ENCODE assay signal across 23 cellular contexts in the genomic region with DNA sequence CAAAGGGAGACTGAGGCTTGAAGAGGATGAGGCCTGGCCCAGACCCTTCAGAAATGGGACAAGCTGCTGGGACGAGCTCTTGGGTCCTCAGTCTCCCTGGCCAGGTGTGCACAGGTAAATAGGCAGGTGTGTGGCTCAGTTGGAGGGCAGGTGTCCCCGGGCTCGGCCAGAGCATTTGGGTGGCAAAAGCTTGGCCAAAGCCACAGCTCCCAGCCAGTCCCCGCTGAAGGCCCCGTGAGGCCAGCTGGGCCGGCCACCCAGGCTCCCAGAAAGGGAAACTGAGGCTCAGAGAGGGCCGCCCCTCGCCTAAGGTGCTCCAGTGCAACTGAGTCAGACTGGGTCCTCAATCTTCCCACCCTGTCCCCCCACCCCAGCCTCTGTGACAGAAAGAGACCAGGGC. TPM values are rescaled to one million over a fixed set of nuclear protein-coding genes. Genes with fewer than 3 reads are reported as not detected.
A peak's percentile ranks its signal among the peaks of the same experiment; 100 is the strongest.
DNase-seq lines count a peak whose midpoint lies in the region; ATAC-seq, FAIRE-seq and TF ChIP-seq lines count a peak whose summit lies in the region.
"Had no signal": no experiment of that assay in that cellular context is flagged by ENCODE, and none has a peak within 500 bp of the region (broad histone marks: within the 10 kb centered on the region; RNA-seq: fewer than 3 reads in every experiment).

No MANE protein-coding gene starts in this region.

- BruUV-seq in MCF 10A (replicated peaks; lab: Mats Ljungman, UMichigan) = no TSS peak

- no peak overlapping the region for H2BK20ac ChIP-seq in H1 (ENCODE audit: low read length)

- ATAC-seq in HG03139 (IDR thresholded peaks at IDR 0.05; ENCODE audit: unreplicated experiment) = no peak
- no peak for ATAC-seq in activated CD8-positive, alpha-beta T cell treated with anti-CD3 and anti-CD28 coated beads, Interleukin-2, amount 10 ng/mL, durations not matched to agents 7 days and 5 days
- ATAC-seq: CD8-positive, alpha-beta T cell; GM12878; GM23338 had no signal

- H4K20me1 ChIP-seq in H1 (replicated peaks in 1 of 2; ENCODE audit: control insufficient read depth in 1 of 2, insufficient read depth in 2 of 2, low read length in 2 of 2) = no peaks in the 10 kb centered on the region
- H4K20me1 ChIP-seq: BLaER1 had no signal

- H3K4me3 Mint-ChIP-seq in activated CD8-positive, alpha-beta T cell treated with anti-CD3 and anti-CD28 coated beads, Interleukin-2, amount 10 ng/mL, durations not matched to agents 7 days and 5 days = no peak overlapping the region
- H3K4me3 Mint-ChIP-seq in MCF 10A (ENCODE audit: unreplicated experiment) = no peak overlapping the region
- H3K4me3 Mint-ChIP-seq: B cell; CD4-positive, CD25-positive, alpha-beta regulatory T cell; CD8-positive, alpha-beta T cell; GM23338 had no signal

- H3K36me3 Mint-ChIP-seq in activated CD8-positive, alpha-beta T cell treated with anti-CD3 and anti-CD28 coated beads, Interleukin-2, amount 10 ng/mL, durations not matched to agents 7 days and 5 days (ENCODE audit: low read depth) = no peaks in the 10 kb centered on the region
- no peaks in the 10 kb centered on the region for H3K36me3 Mint-ChIP-seq in MCF 10A (ENCODE audit: insufficient read depth, unreplicated experiment)
- H3K36me3 Mint-ChIP-seq: CD4-positive, CD25-positive, alpha-beta regulatory T cell; CD8-positive, alpha-beta T cell had no signal

- peaks cover 20% of the 10 kb centered on the region for H3K27me3 Mint-ChIP-seq in activated CD8-positive, alpha-beta T cell treated with anti-CD3 and anti-CD28 coated beads, Interleukin-2, amount 10 ng/mL, durations not matched to agents 7 days and 5 days (ENCODE audit: low read depth)
- peaks cover 37% of the 10 kb centered on the region for H3K27me3 Mint-ChIP-seq in MCF 10A (ENCODE audit: insufficient read depth, unreplicated experiment)

- H2BK120ac ChIP-seq in H1 (replicated peaks; ENCODE audit: low read depth, low read length) = no peak overlapping the region

- H3K23me2 ChIP-seq in H1 (ENCODE audit: low read depth, low read length) = no peaks in the 10 kb centered on the region

- intact Hi-C loops in MCF 10A (cut with micrococcal nuclease) = no loop called here

- no peak overlapping the region for H4K91ac ChIP-seq in H1 (replicated peaks; ENCODE audit: insufficient read length, low read length)

- no peak overlapping the region for H3K14ac ChIP-seq in H1 (ENCODE audit: insufficient read length)

- H3K23ac ChIP-seq in H1 (ENCODE audit: insufficient read length) = no peak overlapping the region

- no peak for TF ChIP-seq RAD21 in H1 (IDR thresholded peaks at IDR 0.05 in 1 of 2, conservative IDR thresholded peaks at IDR 0.05 in 1 of 2; ENCODE audit: low read depth in 2 of 2, low read length in 2 of 2)

- peaks cover 20% of the 10 kb centered on the region for H3K4me1 Mint-ChIP-seq in activated CD8-positive, alpha-beta T cell treated with anti-CD3 and anti-CD28 coated beads, Interleukin-2, amount 10 ng/mL, durations not matched to agents 7 days and 5 days (ENCODE audit: low read depth)
- peaks cover 5% of the 10 kb centered on the region for H3K4me1 Mint-ChIP-seq in MCF 10A (ENCODE audit: insufficient read depth, unreplicated experiment)

- no peak overlapping the region for H3K18ac ChIP-seq in H1 (ENCODE audit: extremely low read depth, low read length)

- WGBS in H1 (ENCODE audit: extremely low coverage in 1 of 2, insufficient coverage in 1 of 2, insufficient read length in 1 of 2, insufficient replicate concordance in 2 of 2, low coverage in 1 of 2, low lambda C conversion rate in 2 of 2, missing lambda C conversion rate in 1 of 2), 2 experiments = 77% methylated on average over 4 of the region's 8 CpGs; no CpG with 5 or more reads in 1 of the 2 experiments

- no peaks in the 10 kb centered on the region for H3K79me1 ChIP-seq in H1 (ENCODE audit: low read depth, low read length)

- H3K27ac Mint-ChIP-seq in activated CD8-positive, alpha-beta T cell treated with anti-CD3 and anti-CD28 coated beads, Interleukin-2, amount 10 ng/mL, durations not matched to agents 7 days and 5 days = no peak overlapping the region
- no peak overlapping the region for H3K27ac Mint-ChIP-seq in MCF 10A (ENCODE audit: low read depth, unreplicated experiment)
- H3K27ac Mint-ChIP-seq: B cell; CD4-positive, CD25-positive, alpha-beta regulatory T cell; CD8-positive, alpha-beta T cell had no signal

- H3K36me3 ChIP-seq in H1 (ENCODE audit: control insufficient read depth in 2 of 4, insufficient read depth in 4 of 4, low read length in 3 of 4) = no peaks in the 10 kb centered on the region
- H3K36me3 ChIP-seq: BLaER1 had no signal

- no peak overlapping the region for H2BK15ac ChIP-seq in H1 (ENCODE audit: low read length)

- POLR2A ChIA-PET in H1 (lab: Charles Lee; ENCODE audit: partially characterized antibody) = no interaction called here
- POLR2A ChIA-PET in activated CD8-positive, alpha-beta T cell treated with anti-CD3 and anti-CD28 coated beads, Interleukin-2, amount 10 ng/mL, durations not matched to agents 7 days and 5 days (lab: Charles Lee) = no interaction called here
- POLR2A ChIA-PET in MCF 10A (lab: Yijun Ruan, JAX) = no interaction called here

- no peaks in the 10 kb centered on the region for H3K79me2 ChIP-seq in H1 (ENCODE audit: control insufficient read depth in 1 of 2, insufficient read depth in 2 of 2, low read length in 2 of 2)

- H2BK12ac ChIP-seq in H1 (ENCODE audit: low read depth, low read length) = no peak overlapping the region; the same call in 1 of the 2 replicates

- H4K8ac ChIP-seq in H1 (ENCODE audit: extremely low read depth, insufficient read depth, low read length) = peak overlapping the region; percentile 57; the same call in 1 of the 2 replicates

- TF ChIP-seq EP300 in H1 (IDR thresholded peaks at IDR 0.05; ENCODE audit: borderline replicate concordance in 1 of 2, low read depth in 2 of 2, low read length in 2 of 2) = no peak

- no peak overlapping the region for H2AFZ ChIP-seq in H1 (ENCODE audit: low read length)
- H2AFZ ChIP-seq: GM23338 had no signal

- H3K4me2 ChIP-seq in H1 (ENCODE audit: insufficient read depth in 1 of 2, low read depth in 2 of 2, low read length in 2 of 2) = no peak overlapping the region
- H3K4me2 ChIP-seq: GM23338 had no signal

- no peak overlapping the region for H3K4ac ChIP-seq in H1 (replicated peaks; ENCODE audit: insufficient read length, low read depth, low read length)

- no peak overlapping the region for H3K9ac ChIP-seq in H1 (replicated peaks in 1 of 4; ENCODE audit: extremely low read depth in 1 of 4, low read depth in 3 of 4, low read length in 3 of 4)
- H3K9ac ChIP-seq: BLaER1 had no signal

- no peak overlapping the region for H3K27ac ChIP-seq in H1 (ENCODE audit: low read depth, low read length)
- H3K27ac ChIP-seq: 22Rv1, BLaER1, C4-2B had no signal

- no peak overlapping the region for H3K4me3 ChIP-seq in H1 (ENCODE audit: extremely low read depth in 1 of 4, insufficient read depth in 2 of 4, low read depth in 3 of 4, low read length in 4 of 4)
- H3K4me3 ChIP-seq: BLaER1, GM12878, GM23338 had no signal

- H3K27me3 ChIP-seq in H1 (replicated peaks in 1 of 4; ENCODE audit: control insufficient read depth in 3 of 4, extremely low read depth in 1 of 4, insufficient read depth in 3 of 4, low read length in 3 of 4) = no peaks in the 10 kb centered on the region

- H3K56ac ChIP-seq in H1 (replicated peaks; ENCODE audit: insufficient read length, low read depth, low read length) = no peak overlapping the region

- no peak overlapping the region for H4K5ac ChIP-seq in H1 (ENCODE audit: insufficient read length, low read depth, low read length)

- H3K9me3 Mint-ChIP-seq in activated CD8-positive, alpha-beta T cell treated with anti-CD3 and anti-CD28 coated beads, Interleukin-2, amount 10 ng/mL, durations not matched to agents 7 days and 5 days (ENCODE audit: insufficient read depth) = no peaks in the 10 kb centered on the region
- H3K9me3 Mint-ChIP-seq in MCF 10A (ENCODE audit: unreplicated experiment) = no peaks in the 10 kb centered on the region
- H3K9me3 Mint-ChIP-seq: CD8-positive, alpha-beta T cell; GM23338 had no signal

- H2BK5ac ChIP-seq in H1 (ENCODE audit: low read depth, low read length) = no peak overlapping the region

- no peaks in the 10 kb centered on the region for H3K9me3 ChIP-seq in H1 (ENCODE audit: insufficient read depth in 2 of 2, low read depth in 1 of 2, low read length in 1 of 2)
- H3K9me3 ChIP-seq: BLaER1 had no signal

- peak in 2 of 3 experiments; percentile 30 to 50 for DNase-seq in NCI-H1417 (lab: John Stamatoyannopoulos, UW)
- DNase-seq in NCI-H1417 treated with DMSO at 0.1 percent for 48 hours (lab: John Stamatoyannopoulos, UW) = no peak
- DNase-seq in NCI-H69 (lab: John Stamatoyannopoulos, UW) = peak; percentile 40
- DNase-seq in H1 (ENCODE audit: low read depth in 1 of 2, low spot score in 2 of 2) = no peak
- DNase-seq in activated CD8-positive, alpha-beta T cell treated with anti-CD3 and anti-CD28 coated beads, Interleukin-2, amount 10 ng/mL, durations not matched to agents 7 days and 5 days = no peak
- DNase-seq in MCF 10A (ENCODE audit: unreplicated experiment) = no peak
- DNase-seq: CD4-positive, CD25-positive, alpha-beta regulatory T cell; CD8-positive, alpha-beta T cell; DMS 273 treated with DMSO at 0.1 percent for 48 hours; DMS79; EL; GDM1; HCEC 1CT had no signal

- CTCF ChIA-PET in H1 (lab: Charles Lee; ENCODE audit: partially characterized antibody) (interaction anchor here (2.0 kb wide), 1 partner anchor 11 kb away, joined by 15 read pairs; no protein-coding TSS in a partner anchor), MCF 10A (lab: Yijun Ruan, JAX) (interaction anchor here (0.6 to 1.6 kb wide), 3 partner anchors 11 to 956 kb away, joined by 3 to 6 read pairs (median 4); no protein-coding TSS in a partner anchor)
- CTCF ChIA-PET in activated CD8-positive, alpha-beta T cell treated with anti-CD3 and anti-CD28 coated beads, Interleukin-2, amount 10 ng/mL, durations not matched to agents 7 days and 5 days (lab: Charles Lee) = no interaction called here

- peaks cover 0 to 6% (median 2%) of the 10 kb centered on the region in 4 experiments; a peak in 5 of 7 replicates for H3K4me1 ChIP-seq in H1 (replicated peaks in 1 of 4; ENCODE audit: control insufficient read depth in 3 of 4, insufficient read depth in 4 of 4, low read length in 3 of 4)

- FAIRE-seq in H1 (lab: Jason Lieb, UNC) = no peak
- FAIRE-seq: A204.1, D721Med, GM12878, H54 had no signal

- TF ChIP-seq CTCF in H1 (IDR thresholded peaks at IDR 0.05; ENCODE audit: control extremely low read depth in 1 of 3, insufficient read depth in 1 of 3, low read depth in 1 of 3, low read length in 3 of 3) (no peak), MCF 10A (IDR thresholded peaks at IDR 0.05; ENCODE audit: unreplicated experiment) (no peak)

- H2AK5ac ChIP-seq in H1 (ENCODE audit: low read depth, low read length) = no peak overlapping the region

- no peak for TF ChIP-seq POLR2A in H1 (IDR thresholded peaks at IDR 0.05; ENCODE audit: control extremely low read depth in 1 of 2, low read depth in 2 of 2, low read length in 2 of 2)

RNA-seq across cellular contexts. Expression of gene MICALL2, which starts 37.3 kb away (rescaled TPM):
- total RNA-seq in H1 (2021; fragmentation: NEBNext Ultra II Directional; extraction: Animal tissue kit (Norgen Biotek cat#: 25700)) = 7.7 and 8.5 TPM in 2 replicates
- 5.3 and 7.4 TPM in 2 replicates for polyA plus RNA-seq in H1 (2011; rRNA removed)
- 7.2 TPM for polyA plus RNA-seq in H1 (2011; cell fraction: cytosol; rRNA removed)
- polyA plus RNA-seq in H1 (2011; cell fraction: nucleus; rRNA removed) = 64.5 TPM
- polyA plus RNA-seq in H1 (2012, experiment 1 of 2) = 4.7 to 12.0 TPM (median 11.0 TPM) in 4 replicates
- 4.4 TPM for polyA plus RNA-seq in H1 (2012, experiment 2 of 2)
- polyA plus RNA-seq in H1 (2013, experiment 1 of 2) = 8.1 TPM
- polyA plus RNA-seq in H1 (2013, experiment 2 of 2) = 6.8 TPM
- 8.8 and 9.6 TPM in 2 replicates for polyA minus RNA-seq in H1 (2011; rRNA and poly(A)+ RNA removed)
- 5.7 TPM for polyA minus RNA-seq in H1 (2011; cell fraction: cytosol; rRNA and poly(A)+ RNA removed)
- 14.6 TPM for polyA minus RNA-seq in H1 (2011; cell fraction: nucleus; rRNA and poly(A)+ RNA removed)
- 1 to 10 TPM; 1.9 to 2.2 TPM for total RNA-seq in activated CD8-positive, alpha-beta T cell treated with anti-CD3 and anti-CD28 coated beads, Interleukin-2, amount 10 ng/mL, durations not matched to agents 7 days and 5 days
- total RNA-seq in MCF 10A (2022) = 12.3 and 15.8 TPM in 2 replicates

Comparison
In these comparisons a context has a peak if more than half of its experiments do, and no peak if none do; other contexts are left out.
1. DNase-seq: peak in NCI-H1417 (2 of 3) and NCI-H69 (single experiment); none in NCI-H1417 treated with DMSO at 0.1 percent for 48 hours (single experiment), H1 (0 of 2), activated CD8-positive, alpha-beta T cell treated with anti-CD3 and anti-CD28 coated beads, Interleukin-2, amount 10 ng/mL, durations not matched to agents 7 days and 5 days (single experiment) and MCF 10A (single experiment).